10 cellular contexts compared by ENCODE assay signal in genomic region chr3:16249336-16249735, GRCh38.
DNase-seq lines count a peak whose midpoint lies in the region; ATAC-seq and TF ChIP-seq lines count a peak whose summit lies in the region.
"Had no signal": no experiment of that assay in that cellular context is flagged by ENCODE, and none has a peak within 500 bp of the region (broad histone marks: within the 10 kb centered on the region; RNA-seq: fewer than 3 reads in every experiment).

No MANE protein-coding gene starts in this region.

- peak; percentile 59; the same call in 1 of the 2 replicates for TF ChIP-seq CTCF in GM12875 (IDR thresholded peaks at IDR 0.05; ENCODE audit: borderline replicate concordance, insufficient read depth, low read depth, low read length)
- TF ChIP-seq CTCF in RWPE2 (IDR thresholded peaks at IDR 0.05; ENCODE audit: poor library complexity, severe bottlenecking) = peak; percentile 45
- TF ChIP-seq CTCF in foreskin fibroblast (IDR thresholded peaks at IDR 0.05; ENCODE audit: low read depth, low read length) = peak; percentile 50

- no peak overlapping the region for H3K4me3 ChIP-seq in GM12875 (ENCODE audit: low read depth, low read length)
- H3K4me3 ChIP-seq in RWPE2 (ENCODE audit: severe bottlenecking) = no peak overlapping the region
- H3K4me3 ChIP-seq in foreskin fibroblast (ENCODE audit: low read depth in 1 of 2, low read length in 2 of 2) = no peak overlapping the region
- H3K4me3 ChIP-seq: tibial artery had no signal

- no peaks in the 10 kb centered on the region for H3K36me3 ChIP-seq in RWPE2 (ENCODE audit: low read depth)
- H3K36me3 ChIP-seq: tibial artery had no signal

- H3K27ac ChIP-seq in RWPE2 (ENCODE audit: poor library complexity, severe bottlenecking) = no peak overlapping the region
- H3K27ac ChIP-seq: tibial artery had no signal

- ATAC-seq in RWPE2 (ENCODE audit: low read depth) (no peak), HG03095 (IDR thresholded peaks at IDR 0.05; ENCODE audit: unreplicated experiment) (no peak), HG03342 (IDR thresholded peaks at IDR 0.05; ENCODE audit: unreplicated experiment) (no peak)

- no peaks in the 10 kb centered on the region for H3K9me3 ChIP-seq in RWPE2 (ENCODE audit: severe bottlenecking)
- H3K9me3 ChIP-seq: tibial artery had no signal

- no peaks in the 10 kb centered on the region for H3K4me1 ChIP-seq in RWPE2 (ENCODE audit: insufficient read depth, poor library complexity, severe bottlenecking)

- peak; percentile 13 to 41 for DNase-seq in AML-193 (lab: John Stamatoyannopoulos, UW)
- no peak for DNase-seq in RWPE2 (ENCODE audit: low spot score)
- peak; percentile 29 to 68 for DNase-seq in foreskin fibroblast
- no peak for DNase-seq in T1000 (lab: John Stamatoyannopoulos, UW)
- no peak for DNase-seq in OCI-M2 (lab: John Stamatoyannopoulos, UW; ENCODE audit: unreplicated experiment)
- DNase-seq: NCI-H510A treated with DMSO at 0.1 percent for 48 hours, tibial artery had no signal

- no peaks in the 10 kb centered on the region for H3K27me3 ChIP-seq in RWPE2 (ENCODE audit: insufficient read depth, poor library complexity, severe bottlenecking)
- H3K27me3 ChIP-seq: tibial artery had no signal

Comparison
In these comparisons a context has a peak if more than half of its experiments do, and no peak if none do; other contexts are left out.
1. DNase-seq: peak in AML-193 (2 of 2) and foreskin fibroblast (2 of 2); none in RWPE2 (single experiment), T1000 (single experiment) and OCI-M2 (single experiment).
2. Peak in every context shown above with its lines, with median percentiles within 50 percentile points of each other: CTCF ChIP-seq.